ENCODE assay signal across 15 cellular contexts in genomic region chr2:156294945-156295580, GRCh38. TPM values are rescaled to one million over a fixed set of nuclear protein-coding genes. Genes with fewer than 3 reads are reported as not detected.
DNase-seq lines count a peak whose midpoint lies in the region; TF ChIP-seq lines count a peak whose summit lies in the region.
"Had no signal": no experiment of that assay in that cellular context is flagged by ENCODE, and none has a peak within 500 bp of the region (broad histone marks: within the 10 kb centered on the region; RNA-seq: fewer than 3 reads in every experiment).

No MANE protein-coding gene starts in this region.

- H3K27ac Mint-ChIP-seq in CD14-positive monocyte (no peak overlapping the region), type B pancreatic cell (no peak overlapping the region)
- H3K27ac Mint-ChIP-seq: CD4-positive, CD25-positive, alpha-beta regulatory T cell had no signal

- peaks cover 2 to 4% (median 2%) of the 10 kb centered on the region in 3 donors for H3K27me3 Mint-ChIP-seq in CD14-positive monocyte (ENCODE audit: low read depth in 3 of 3)
- no peaks in the 10 kb centered on the region for H3K27me3 Mint-ChIP-seq in type B pancreatic cell

- DNase-seq in ELR (ENCODE audit: low read depth): peak; percentile 3
- DNase-seq in HK-2 (ENCODE audit: unreplicated experiment): peak; percentile 8
- peak; percentile 2 for DNase-seq in amniotic epithelial cell (ENCODE audit: low read depth)
- DNase-seq in foreskin melanocyte: peak; percentile 19
- no peak for DNase-seq in CD14-positive monocyte (ENCODE audit: low spot score)
- no peak for DNase-seq in NOMO-1 treated with dmso at 0.1 percent for 144 hours (lab: John Stamatoyannopoulos, UW; ENCODE audit: unreplicated experiment)
- DNase-seq in type B pancreatic cell (ENCODE audit: extremely low spot score, unreplicated experiment): no peak
- DNase-seq: CD4-positive, CD25-positive, alpha-beta regulatory T cell; DMS79 treated with DMSO at 0.1 percent for 48 hours; HCEC 1CT; NCI-H1092; NCI-H2107; NCI-H2227 treated with DMSO at 0.1 percent for 48 hours; NCI-H524 treated with DMSO at 0.1 percent for 48 hours; SIG-M5 had no signal

- no peak for TF ChIP-seq CTCF in CD14-positive monocyte (IDR thresholded peaks at IDR 0.05)
- TF ChIP-seq CTCF in type B pancreatic cell (conservative IDR thresholded peaks at IDR 0.05): no peak

- no peaks in the 10 kb centered on the region for H3K36me3 Mint-ChIP-seq in CD14-positive monocyte
- peaks cover 2% of the 10 kb centered on the region for H3K36me3 Mint-ChIP-seq in type B pancreatic cell
- H3K36me3 Mint-ChIP-seq: CD4-positive, CD25-positive, alpha-beta regulatory T cell had no signal

- H3K9me3 Mint-ChIP-seq in CD14-positive monocyte (peaks cover 7 to 15% (median 8%) of the 10 kb centered on the region in 7 donors), type B pancreatic cell (peaks cover 5% of the 10 kb centered on the region)

- H3K4me1 Mint-ChIP-seq in CD14-positive monocyte (no peaks in the 10 kb centered on the region), type B pancreatic cell (ENCODE audit: unreplicated experiment) (no peaks in the 10 kb centered on the region)
- H3K4me1 Mint-ChIP-seq: CD4-positive, CD25-positive, alpha-beta regulatory T cell had no signal

- H3K4me3 Mint-ChIP-seq in CD14-positive monocyte: no peak overlapping the region
- H3K4me3 Mint-ChIP-seq in type B pancreatic cell: no peak overlapping the region
- H3K4me3 Mint-ChIP-seq: CD4-positive, CD25-positive, alpha-beta regulatory T cell had no signal

- intact Hi-C loops in CD14-positive monocyte (cut with micrococcal nuclease): no loop called here

RNA-seq across cellular contexts. Expression of gene NR4A2, which starts 37.5 kb away (rescaled TPM):
- 10 to 100 TPM; 12.1 to 21.6 TPM for polyA plus RNA-seq in CD14-positive monocyte
- 4.4 and 11.0 TPM in 2 replicates for total RNA-seq in type B pancreatic cell (ENCODE audit: low replicate concordance)

Comparison
In these comparisons a context has a peak if more than half of its experiments do, and no peak if none do; other contexts are left out.
1. DNase-seq: peak in ELR (single experiment), HK-2 (single experiment), amniotic epithelial cell (single experiment) and foreskin melanocyte (single experiment); none in CD14-positive monocyte (single experiment), NOMO-1 treated with dmso at 0.1 percent for 144 hours (single experiment) and type B pancreatic cell (single experiment).